In genomic region chr10:132572946-132573345, GRCh38 we compare ENCODE assay signal across 7 cellular contexts. TPM values are rescaled to one million over a fixed set of nuclear protein-coding genes. Genes with fewer than 3 reads are reported as not detected.
A peak's percentile ranks its signal among the peaks of the same experiment; 100 is the strongest.
DNase-seq lines count a peak whose midpoint lies in the region; ATAC-seq and TF ChIP-seq lines count a peak whose summit lies in the region.
"Not testable (repeated sequence)": the region's sequence is repeated elsewhere in the genome, so short reads cannot be mapped to it uniquely, and the experiment has no call there.

No MANE protein-coding gene starts in this region.

- peak overlapping the region; percentile 47 for H2BK12ac ChIP-seq in trophoblast cell (ENCODE audit: low read length)

- H3K4me3 ChIP-seq in BLaER1 treated with 17β-estradiol and CSF1 and Interleukin-3, amounts not matched to agents 10 nM and 100 nM; HEK293 (ENCODE audit: low read depth, low read length); esophagus muscularis mucosa; trophoblast cell (ENCODE audit: low read depth, low read length); thoracic aorta: not testable (repeated sequence)
- peak overlapping the region; percentile 69 for H3K4me3 ChIP-seq in Loucy (ENCODE audit: low read length, poor library complexity, severe bottlenecking)

- H3K79me1 ChIP-seq in trophoblast cell (ENCODE audit: low read length): peaks cover 29% of the 10 kb centered on the region

- H2AK5ac ChIP-seq in trophoblast cell (ENCODE audit: low read length): not testable (repeated sequence)

- not testable (repeated sequence) for H3K18ac ChIP-seq in trophoblast cell (ENCODE audit: low read length)

- not testable (repeated sequence) for H4K12ac ChIP-seq in trophoblast cell (ENCODE audit: low read depth, low read length)

- POLR2A ChIA-PET in HEK293 (lab: Yijun Ruan, JAX); RWPE1 (lab: Yijun Ruan, JAX; ENCODE audit: low non-redundant PET): not testable (repeated sequence)

- WGBS in esophagus muscularis mucosa: 72% methylated on average over 12 of the region's 12 CpGs
- 100% methylated on average over 8 of the region's 12 CpGs for WGBS in trophoblast cell (ENCODE audit: extremely low coverage, insufficient coverage, insufficient read length)

- H3K23ac ChIP-seq in trophoblast cell (ENCODE audit: low read length): not testable (repeated sequence)

- peaks cover 19% of the 10 kb centered on the region for H3F3A ChIP-seq in Loucy (ENCODE audit: low read depth)

- H3K14ac ChIP-seq in trophoblast cell (ENCODE audit: low read length): not testable (repeated sequence)

- H3K9me3 ChIP-seq in BLaER1 treated with 17β-estradiol and CSF1 and Interleukin-3, amounts not matched to agents 10 nM and 100 nM (replicated peaks in 1 of 11); HEK293 (ENCODE audit: control insufficient read depth, insufficient read depth, low read depth, low read length); Loucy (ENCODE audit: insufficient read depth, low read depth, low read length); esophagus muscularis mucosa; trophoblast cell (ENCODE audit: insufficient read depth, low read depth, low read length); thoracic aorta: not testable (repeated sequence)

- TF ChIP-seq EP300 in esophagus muscularis mucosa (IDR thresholded peaks at IDR 0.05): not testable (repeated sequence)

- H3K27me3 ChIP-seq in BLaER1 treated with 17β-estradiol and CSF1 and Interleukin-3, amounts not matched to agents 10 nM and 100 nM: peaks cover 0 to 72% (median 0%) of the 10 kb centered on the region in 11 experiments; a peak in 5 of 22 replicates
- not testable (repeated sequence) for H3K27me3 ChIP-seq in Loucy (ENCODE audit: insufficient read depth, low read length, poor library complexity, severe bottlenecking); esophagus muscularis mucosa; trophoblast cell (ENCODE audit: insufficient read depth, low read length); thoracic aorta (replicated peaks; ENCODE audit: insufficient read depth)

- not testable (repeated sequence) for DNase-seq in RWPE1 (ENCODE audit: low spot score); esophagus muscularis mucosa (ENCODE audit: extremely low spot score); trophoblast cell; thoracic aorta (ENCODE audit: low spot score)

- CTCF ChIA-PET in HEK293 (lab: Yijun Ruan, JAX): not testable (repeated sequence)
- CTCF ChIA-PET in RWPE1 (lab: Yijun Ruan, JAX): interaction anchor here (1.6 kb wide), 1 partner anchor 34 kb away, joined by 3 read pairs; no protein-coding TSS in a partner anchor

- intact Hi-C loops in esophagus muscularis mucosa (cut with DNase I): not testable (repeated sequence)

- peaks cover 64 to 85% (median 80%) of the 10 kb centered on the region in 10 experiments for H3K4me1 ChIP-seq in BLaER1 treated with 17β-estradiol and CSF1 and Interleukin-3, amounts not matched to agents 10 nM and 100 nM
- peaks cover 13% of the 10 kb centered on the region for H3K4me1 ChIP-seq in HEK293 (ENCODE audit: control insufficient read depth, insufficient read depth, low read length)
- H3K4me1 ChIP-seq in Loucy (ENCODE audit: insufficient read depth, low read length, poor library complexity, severe bottlenecking): peaks cover 69% of the 10 kb centered on the region
- H3K4me1 ChIP-seq in esophagus muscularis mucosa: peaks cover 64 to 78% (median 69%) of the 10 kb centered on the region in 4 donors
- H3K4me1 ChIP-seq in trophoblast cell (ENCODE audit: control insufficient read depth in 1 of 2, insufficient read depth in 2 of 2, low read length in 2 of 2): peaks cover 37% of the 10 kb centered on the region in 2 experiments
- H3K4me1 ChIP-seq in thoracic aorta (ENCODE audit: control insufficient read depth in 1 of 2, low read depth in 2 of 2): peaks cover 40 to 60% of the 10 kb centered on the region in 2 donors

- not testable (repeated sequence) for TF ChIP-seq POLR2A in esophagus muscularis mucosa (IDR thresholded peaks at IDR 0.05; ENCODE audit: low read depth)

- peaks cover 85% of the 10 kb centered on the region for H3K79me2 ChIP-seq in Loucy (ENCODE audit: insufficient read depth, low read length)
- not testable (repeated sequence) for H3K79me2 ChIP-seq in trophoblast cell (ENCODE audit: control insufficient read depth, insufficient read depth, low read length, poor library complexity)

- H4K20me1 ChIP-seq in BLaER1 treated with 17β-estradiol and CSF1 and Interleukin-3, amounts not matched to agents 10 nM and 100 nM: peaks cover 81 to 99% (median 91%) of the 10 kb centered on the region in 11 experiments
- H4K20me1 ChIP-seq in Loucy (ENCODE audit: insufficient read depth, low read length, poor library complexity, severe bottlenecking): peaks cover 21% of the 10 kb centered on the region

- H2BK5ac ChIP-seq in trophoblast cell (ENCODE audit: low read depth, low read length, poor library complexity): not testable (repeated sequence)

- H3K36me3 ChIP-seq in BLaER1 treated with 17β-estradiol and CSF1 and Interleukin-3, amounts not matched to agents 10 nM and 100 nM; HEK293 (ENCODE audit: control insufficient read depth in 2 of 2, insufficient read depth in 1 of 2, low read length in 2 of 2); Loucy (ENCODE audit: insufficient read depth, low read length); esophagus muscularis mucosa; trophoblast cell (ENCODE audit: control insufficient read depth in 1 of 2, insufficient read depth in 2 of 2, low read length in 2 of 2); thoracic aorta: not testable (repeated sequence)

- H3K9me2 ChIP-seq in Loucy (replicated peaks; ENCODE audit: low read depth, low read length): not testable (repeated sequence)

- TF ChIP-seq CTCF in HEK293 (tag by site-specific recombination; IDR thresholded peaks at IDR 0.05); Loucy (conservative IDR thresholded peaks at IDR 0.05; ENCODE audit: low read length); RWPE1 (conservative IDR thresholded peaks at IDR 0.05; ENCODE audit: low read depth); esophagus muscularis mucosa (IDR thresholded peaks at IDR 0.05); thoracic aorta (IDR thresholded peaks at IDR 0.05): not testable (repeated sequence)

- H2BK120ac ChIP-seq in trophoblast cell (ENCODE audit: insufficient read depth, low read length, poor library complexity): peak overlapping the region; percentile 18

- peak overlapping the region in 8 of 11 experiments; percentile 32 to 64 (median 51); a peak in 12 of 22 replicates for H3K9ac ChIP-seq in BLaER1 treated with 17β-estradiol and CSF1 and Interleukin-3, amounts not matched to agents 10 nM and 100 nM
- H3K9ac ChIP-seq in Loucy (ENCODE audit: low read depth, low read length, poor library complexity, severe bottlenecking): peak overlapping the region; percentile 67
- not testable (repeated sequence) for H3K9ac ChIP-seq in trophoblast cell (ENCODE audit: low read length)

- not testable (repeated sequence) for H3K4ac ChIP-seq in trophoblast cell (ENCODE audit: low read depth, low read length)

- peak overlapping the region in 10 of 11 experiments; percentile 71 to 100 (median 94); a peak in 18 of 22 replicates for H3K4me2 ChIP-seq in BLaER1 treated with 17β-estradiol and CSF1 and Interleukin-3, amounts not matched to agents 10 nM and 100 nM
- H3K4me2 ChIP-seq in Loucy (ENCODE audit: low read depth, low read length, poor library complexity, severe bottlenecking): peak overlapping the region; percentile 73
- H3K4me2 ChIP-seq in trophoblast cell (ENCODE audit: low read length): not testable (repeated sequence)

- peak overlapping the region in 8 of 11 experiments; percentile 29 to 80 (median 71); a peak in 12 of 22 replicates for H3K27ac ChIP-seq in BLaER1 treated with 17β-estradiol and CSF1 and Interleukin-3, amounts not matched to agents 10 nM and 100 nM
- not testable (repeated sequence) for H3K27ac ChIP-seq in HEK293 (ENCODE audit: extremely low read depth, low read depth, low read length)
- H3K27ac ChIP-seq in RWPE1 (peak overlapping the region; percentile 99), esophagus muscularis mucosa (replicated peaks in 1 of 4) (peak overlapping the region in 3 of 4 donors; percentile 72 to 79 (median 75)), trophoblast cell (ENCODE audit: low read depth, low read length) (peak overlapping the region; percentile 91), thoracic aorta (peak overlapping the region; percentile 54 to 67)

- ATAC-seq in thoracic aorta (ENCODE audit: insufficient number of reproducible peaks, low FRiP score, low read depth): not testable (repeated sequence)

- peak overlapping the region; percentile 76 for H4K91ac ChIP-seq in trophoblast cell (ENCODE audit: low read depth, low read length)

- not testable (repeated sequence) for H2AFZ ChIP-seq in Loucy (ENCODE audit: low read length); trophoblast cell (ENCODE audit: insufficient read depth, low read length, poor library complexity)

- not testable (repeated sequence) for H4K8ac ChIP-seq in trophoblast cell (ENCODE audit: low read depth, low read length)

RNA-seq across cellular contexts. Expression of gene INPP5A, which starts 35.4 kb away (rescaled TPM):
- total RNA-seq in esophagus muscularis mucosa: 100 to 1,000 TPM; 234 to 301 (median 245) TPM
- 25.7 and 25.9 TPM in 2 replicates for polyA plus RNA-seq in trophoblast cell (2013)
- total RNA-seq in thoracic aorta: 100 to 1,000 TPM; 120 to 142 TPM
